In genomic region chr12:132502149-132502881, GRCh38 we compare ENCODE assay signal across 2 cellular contexts.
TF ChIP-seq lines count a peak whose summit lies in the region.

No MANE protein-coding gene starts in this region.

TF ChIP-seq in SK-N-SH, 30 proteins besides CTCF, POLR2A, EP300 and RAD21 (continued from another document):
- TF ChIP-seq CHD2 (IDR thresholded peaks at IDR 0.05; ENCODE audit: low read length, partially characterized antibody) (no peak), GATA2 (CRISPR knock-in tag; IDR thresholded peaks at IDR 0.05) (no peak), POLR2AphosphoS5 (IDR thresholded peaks at IDR 0.05; ENCODE audit: low read depth, low read length) (no peak), FOSL2 (IDR thresholded peaks at IDR 0.05; ENCODE audit: borderline replicate concordance, low read depth) (no peak), RFX5 (IDR thresholded peaks at IDR 0.05; ENCODE audit: low read length) (no peak), NFIC (IDR thresholded peaks at IDR 0.05; ENCODE audit: borderline replicate concordance) (no peak), GABPA (IDR thresholded peaks at IDR 0.05; ENCODE audit: low read depth) (no peak), YY1 (IDR thresholded peaks at IDR 0.05; ENCODE audit: low read depth) (no peak)

TF ChIP-seq in SK-N-SH treated with all-trans-retinoic acid at 6 μM for 48 hours, 23 proteins besides CTCF, POLR2A, EP300 and RAD21 (continued from another document):
- TF ChIP-seq, protein P1, sequence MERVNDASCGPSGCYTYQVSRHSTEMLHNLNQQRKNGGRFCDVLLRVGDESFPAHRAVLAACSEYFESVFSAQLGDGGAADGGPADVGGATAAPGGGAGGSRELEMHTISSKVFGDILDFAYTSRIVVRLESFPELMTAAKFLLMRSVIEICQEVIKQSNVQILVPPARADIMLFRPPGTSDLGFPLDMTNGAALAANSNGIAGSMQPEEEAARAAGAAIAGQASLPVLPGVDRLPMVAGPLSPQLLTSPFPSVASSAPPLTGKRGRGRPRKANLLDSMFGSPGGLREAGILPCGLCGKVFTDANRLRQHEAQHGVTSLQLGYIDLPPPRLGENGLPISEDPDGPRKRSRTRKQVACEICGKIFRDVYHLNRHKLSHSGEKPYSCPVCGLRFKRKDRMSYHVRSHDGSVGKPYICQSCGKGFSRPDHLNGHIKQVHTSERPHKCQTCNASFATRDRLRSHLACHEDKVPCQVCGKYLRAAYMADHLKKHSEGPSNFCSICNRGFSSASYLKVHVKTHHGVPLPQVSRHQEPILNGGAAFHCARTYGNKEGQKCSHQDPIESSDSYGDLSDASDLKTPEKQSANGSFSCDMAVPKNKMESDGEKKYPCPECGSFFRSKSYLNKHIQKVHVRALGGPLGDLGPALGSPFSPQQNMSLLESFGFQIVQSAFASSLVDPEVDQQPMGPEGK (CRISPR knock-in tag; IDR thresholded peaks at IDR 0.05; ENCODE audit: borderline replicate concordance): no peak
- TF ChIP-seq OSR1 (CRISPR knock-in tag; IDR thresholded peaks at IDR 0.05) (no peak), ARNTL (CRISPR knock-in tag; IDR thresholded peaks at IDR 0.05; ENCODE audit: borderline replicate concordance, low read depth) (no peak), RARB (CRISPR knock-in tag; IDR thresholded peaks at IDR 0.05) (no peak), CSDC2 (CRISPR knock-in tag; IDR thresholded peaks at IDR 0.05) (no peak)
